Comparison of ENCODE assay signal across 28 cellular contexts in the genomic region with DNA sequence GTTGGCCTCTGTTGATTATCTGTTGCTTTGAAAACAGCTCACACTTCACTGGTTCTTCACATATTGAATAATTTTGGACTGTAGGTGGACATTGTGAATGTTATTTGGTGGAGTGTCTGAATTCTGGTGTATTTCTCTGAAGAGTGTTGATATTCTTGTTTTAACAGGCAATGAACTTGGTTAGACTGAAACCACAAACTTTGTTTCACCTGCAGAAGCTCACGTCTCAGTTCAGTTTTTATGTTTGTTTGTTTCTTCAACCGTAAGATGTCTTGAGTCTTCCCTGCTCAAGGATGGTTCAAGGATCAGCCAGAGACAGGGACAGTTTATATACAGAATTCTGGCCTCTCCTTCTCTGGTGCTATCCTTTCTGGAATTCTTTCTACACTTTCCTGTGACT. TPM values are rescaled to one million over a fixed set of nuclear protein-coding genes. Genes with fewer than 3 reads are reported as not detected.
DNase-seq lines count a peak whose midpoint lies in the region; ATAC-seq, FAIRE-seq and TF ChIP-seq lines count a peak whose summit lies in the region.
"Had no signal": no experiment of that assay in that cellular context is flagged by ENCODE, and none has a peak within 500 bp of the region (broad histone marks: within the 10 kb centered on the region; RNA-seq: fewer than 3 reads in every experiment).

No MANE protein-coding gene starts in this region.

- H3K79me2 ChIP-seq in OCI-LY1 (ENCODE audit: insufficient read depth, low read length) = no peaks in the 10 kb centered on the region

- H3K4me1 ChIP-seq in OCI-LY1 (ENCODE audit: insufficient read depth, low read length, severe bottlenecking) = peaks cover 51% of the 10 kb centered on the region
- H3K4me1 ChIP-seq: A549, foreskin keratinocyte had no signal

- no peaks in the 10 kb centered on the region for H3K9me3 ChIP-seq in OCI-LY1 (ENCODE audit: low read length)
- H3K9me3 ChIP-seq: A549, ovary had no signal

- peak; percentile 87 for FAIRE-seq in GM19239 (lab: Jason Lieb, UNC)
- FAIRE-seq: A549 had no signal

- DNase-seq in GM10266 (ENCODE audit: extremely low spot score) (peak; percentile 15), GM19239 (ENCODE audit: insufficient read length, low spot score) (no peak), lower leg skin (ENCODE audit: low spot score in 2 of 2) (no peak), GM10248 (ENCODE audit: extremely low spot score) (no peak)
- DNase-seq: activated CD8-positive, alpha-beta T cell treated with anti-CD3 and anti-CD28 coated beads for 36 hours; activated gamma-delta T cell; activated T-cell treated with anti-CD3 and anti-CD28 coated beads for 4 hours; brain microvascular endothelial cell; DMS79; effector CD8-positive, alpha-beta T cell; erythroblast; foreskin keratinocyte; KG1; natural killer cell; NCI-H187; ovary; Right ventricle myocardium superior; stimulated activated CD8-positive, alpha-beta memory T cell treated with anti-CD3 and anti-CD28 coated beads, Interleukin-4, amount 100 ng/mL, for 48 hours; trophoblast cell had no signal

- peaks cover 42% of the 10 kb centered on the region for H3K36me3 ChIP-seq in OCI-LY1 (ENCODE audit: insufficient read depth, low read length)
- H3K36me3 ChIP-seq: brain microvascular endothelial cell, ovary had no signal

- H3F3A ChIP-seq in OCI-LY1 (ENCODE audit: insufficient read depth, low read length) = no peaks in the 10 kb centered on the region

- POLR2A ChIA-PET in GM10248 (lab: Yijun Ruan, JAX) = no interaction called here

- H3K9ac ChIP-seq in OCI-LY1 (ENCODE audit: low read length) = peak overlapping the region; percentile 43; the same call in 1 of the 2 replicates

- TF ChIP-seq POLR2A in lower leg skin (IDR thresholded peaks at IDR 0.05) = no peak

- CTCF ChIA-PET in GM10248 (lab: Yijun Ruan, JAX) = interaction anchor here (0.8 to 1.5 kb wide), 4 partner anchors 12 to 46 kb away, joined by 3 to 4 read pairs (median 3); no protein-coding TSS in a partner anchor

- no peak for TF ChIP-seq CTCF in GM10266 (IDR thresholded peaks at IDR 0.05; ENCODE audit: control insufficient read depth, insufficient read depth, low read depth, missing control alignments)
- no peak for TF ChIP-seq CTCF in OCI-LY1 (IDR thresholded peaks at IDR 0.05; ENCODE audit: low read length)
- TF ChIP-seq CTCF in lower leg skin (IDR thresholded peaks at IDR 0.05) = no peak
- no peak for TF ChIP-seq CTCF in GM10248 (IDR thresholded peaks at IDR 0.05; ENCODE audit: control extremely low read depth, extremely low read depth, low read depth, missing control alignments)

- 90 to 95% methylated on average over 2 of the region's 2 CpGs for WGBS in lower leg skin, 2 donors

- ATAC-seq in GM21825 (IDR thresholded peaks at IDR 0.05; ENCODE audit: unreplicated experiment) (peak; percentile 52), SK-N-SH treated with all-trans-retinoic acid at 6 μM for 48 hours (no peak), HG03439 (IDR thresholded peaks at IDR 0.05; ENCODE audit: unreplicated experiment) (no peak)
- ATAC-seq: A549; activated CD4-positive, CD25-positive, alpha-beta regulatory T cell treated with anti-CD3 and anti-CD28 coated beads, Interleukin-2, amount 50 U/mL, for 24 hours; activated CD8-positive, alpha-beta T cell treated with anti-CD3 and anti-CD28 coated beads for 36 hours; foreskin keratinocyte; left lobe of liver; natural killer cell; sciatic nerve had no signal

- no peaks in the 10 kb centered on the region for H3K9me2 ChIP-seq in OCI-LY1 (ENCODE audit: low read depth, low read length)

- H3K4me3 ChIP-seq in OCI-LY1 (ENCODE audit: low read depth, low read length, poor library complexity, severe bottlenecking) (peak overlapping the region; percentile 15), lower leg skin (ENCODE audit: low read depth, poor library complexity, severe bottlenecking) (no peak overlapping the region)
- H3K4me3 ChIP-seq: A549, ovary had no signal

- H3K27me3 ChIP-seq in OCI-LY1 (ENCODE audit: insufficient read depth, low read length) = no peaks in the 10 kb centered on the region
- H3K27me3 ChIP-seq: brain microvascular endothelial cell, ovary had no signal

- no peaks in the 10 kb centered on the region for H4K20me1 ChIP-seq in OCI-LY1 (ENCODE audit: insufficient read depth, low read length)

- H2AFZ ChIP-seq in OCI-LY1 (ENCODE audit: low read length) = no peak overlapping the region; the same call in 1 of the 2 replicates

- H3K4me2 ChIP-seq in OCI-LY1 (ENCODE audit: low read length) = peak overlapping the region; percentile 44; the same call in 1 of the 2 replicates
- H3K4me2 ChIP-seq: A549 had no signal

- intact Hi-C loops in lower leg skin (cut with DNase I; ENCODE audit: low total_unique reads) = no loop called here

- peak overlapping the region; percentile 78 for H3K27ac ChIP-seq in OCI-LY1 (ENCODE audit: low read depth, low read length, poor library complexity, severe bottlenecking)
- H3K27ac ChIP-seq: A549, brain microvascular endothelial cell, foreskin keratinocyte, ovary had no signal

TF ChIP-seq in SK-N-SH treated with all-trans-retinoic acid at 6 μM for 48 hours, 23 proteins besides CTCF, POLR2A, EP300 and RAD21 (continues in another document):
- TF ChIP-seq ZFP30 (CRISPR knock-in tag; IDR thresholded peaks at IDR 0.05) (no peak), ZNF565 (CRISPR knock-in tag; conservative IDR thresholded peaks at IDR 0.05; ENCODE audit: low read depth) (no peak), ESRRG (CRISPR knock-in tag; IDR thresholded peaks at IDR 0.05) (no peak), CSRNP3 (CRISPR knock-in tag; IDR thresholded peaks at IDR 0.05) (no peak), CREB5 (CRISPR knock-in tag; IDR thresholded peaks at IDR 0.05; ENCODE audit: low read depth) (no peak), CSDC2 (CRISPR knock-in tag; IDR thresholded peaks at IDR 0.05) (no peak), ZC3H10 (CRISPR knock-in tag; IDR thresholded peaks at IDR 0.05) (no peak), ARNTL (CRISPR knock-in tag; IDR thresholded peaks at IDR 0.05; ENCODE audit: borderline replicate concordance, low read depth) (no peak), PATZ1 (CRISPR knock-in tag; IDR thresholded peaks at IDR 0.05; ENCODE audit: borderline replicate concordance) (no peak)
- TF ChIP-seq, protein P1, sequence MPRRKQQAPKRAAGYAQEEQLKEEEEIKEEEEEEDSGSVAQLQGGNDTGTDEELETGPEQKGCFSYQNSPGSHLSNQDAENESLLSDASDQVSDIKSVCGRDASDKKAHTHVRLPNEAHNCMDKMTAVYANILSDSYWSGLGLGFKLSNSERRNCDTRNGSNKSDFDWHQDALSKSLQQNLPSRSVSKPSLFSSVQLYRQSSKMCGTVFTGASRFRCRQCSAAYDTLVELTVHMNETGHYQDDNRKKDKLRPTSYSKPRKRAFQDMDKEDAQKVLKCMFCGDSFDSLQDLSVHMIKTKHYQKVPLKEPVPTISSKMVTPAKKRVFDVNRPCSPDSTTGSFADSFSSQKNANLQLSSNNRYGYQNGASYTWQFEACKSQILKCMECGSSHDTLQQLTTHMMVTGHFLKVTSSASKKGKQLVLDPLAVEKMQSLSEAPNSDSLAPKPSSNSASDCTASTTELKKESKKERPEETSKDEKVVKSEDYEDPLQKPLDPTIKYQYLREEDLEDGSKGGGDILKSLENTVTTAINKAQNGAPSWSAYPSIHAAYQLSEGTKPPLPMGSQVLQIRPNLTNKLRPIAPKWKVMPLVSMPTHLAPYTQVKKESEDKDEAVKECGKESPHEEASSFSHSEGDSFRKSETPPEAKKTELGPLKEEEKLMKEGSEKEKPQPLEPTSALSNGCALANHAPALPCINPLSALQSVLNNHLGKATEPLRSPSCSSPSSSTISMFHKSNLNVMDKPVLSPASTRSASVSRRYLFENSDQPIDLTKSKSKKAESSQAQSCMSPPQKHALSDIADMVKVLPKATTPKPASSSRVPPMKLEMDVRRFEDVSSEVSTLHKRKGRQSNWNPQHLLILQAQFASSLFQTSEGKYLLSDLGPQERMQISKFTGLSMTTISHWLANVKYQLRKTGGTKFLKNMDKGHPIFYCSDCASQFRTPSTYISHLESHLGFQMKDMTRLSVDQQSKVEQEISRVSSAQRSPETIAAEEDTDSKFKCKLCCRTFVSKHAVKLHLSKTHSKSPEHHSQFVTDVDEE (CRISPR knock-in tag; IDR thresholded peaks at IDR 0.05) = no peak

RNA-seq across cellular contexts. Expression of gene C3orf20, which starts 43.6 kb away (rescaled TPM):
- total RNA-seq in lower leg skin = not detected
- total RNA-seq: foreskin keratinocyte, HT-29, Right ventricle myocardium superior had no signal
